Comparison of ENCODE assay signal across 18 cellular contexts in the genomic region with DNA sequence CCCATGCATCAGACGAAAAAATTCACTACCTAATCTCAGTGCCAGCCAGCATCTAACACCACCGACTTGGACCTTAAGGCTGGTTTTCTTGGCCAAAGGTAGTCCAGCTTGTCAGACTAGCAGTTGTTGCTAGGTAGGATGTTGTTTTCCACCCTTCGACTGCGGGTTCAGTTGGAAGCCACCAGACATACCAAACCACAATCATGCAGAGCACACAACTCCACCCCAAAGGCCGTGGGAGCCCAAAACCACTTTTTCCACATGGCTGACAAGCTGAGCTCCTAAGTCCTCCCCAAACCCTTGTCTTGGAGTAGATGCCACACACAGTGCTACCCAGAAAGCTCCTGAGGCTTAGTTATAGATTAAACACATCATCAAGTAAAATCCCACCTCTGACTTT. TPM values are rescaled to one million over a fixed set of nuclear protein-coding genes. Genes with fewer than 3 reads are reported as not detected.
"Had no signal": no experiment of that assay in that cellular context is flagged by ENCODE, and none has a peak within 500 bp of the region (broad histone marks: within the 10 kb centered on the region; RNA-seq: fewer than 3 reads in every experiment).

No MANE protein-coding gene starts in this region.

- H3K9me3 Mint-ChIP-seq: activated naive CD8-positive, alpha-beta T cell treated with anti-CD3 and anti-CD28 coated beads for 36 hours; endodermal cell; stimulated activated naive CD8-positive, alpha-beta T cell treated with anti-CD3 and anti-CD28 coated beads, Interleukin-15, Interleukin-2, amounts not matched to agents 100 ng/mL and 50 ng/mL, for 24 hours had no signal

- H3K4me1 Mint-ChIP-seq: activated naive CD8-positive, alpha-beta T cell treated with anti-CD3 and anti-CD28 coated beads for 36 hours; immature natural killer cell; memory B cell had no signal

- H3K4me1 ChIP-seq: left ventricle myocardium inferior had no signal

- DNase-seq: activated CD4-positive, alpha-beta T cell treated with anti-CD3 and anti-CD28 coated beads, Interleukin-2, amount 50 U/mL, for 48 hours; activated CD4-positive, CD25-positive, alpha-beta regulatory T cell treated with anti-CD3 and anti-CD28 coated beads, Interleukin-2, amount 50 U/mL, for 72 hours; activated gamma-delta T cell; activated naive CD8-positive, alpha-beta T cell treated with anti-CD3 and anti-CD28 coated beads for 36 hours; activated T-cell treated with anti-CD3 and anti-CD28 coated beads, Interleukin-2, amount 50 U/mL, for 4 hours; anterior cingulate cortex; central memory CD4-positive, alpha-beta T cell; endodermal cell; erythroblast; immature natural killer cell; left ventricle myocardium inferior; stimulated activated CD4-positive, alpha-beta T cell treated with anti-CD3 and anti-CD28 coated beads, Interleukin-4, amount 100 ng/mL, for 1 hour; stimulated activated CD8-positive, alpha-beta memory T cell treated with anti-CD3 and anti-CD28 coated beads, Interleukin-4, amount 100 ng/mL, for 48 hours; T-helper 9 cell had no signal

- H3K27me3 Mint-ChIP-seq: activated naive CD8-positive, alpha-beta T cell treated with anti-CD3 and anti-CD28 coated beads for 36 hours; dendritic cell treated with granulocyte-macrophage colony-stimulating factor and Interleukin-4, amounts not matched to agents 40 ng/mL and 50 ng/mL, for 4 days; memory B cell; stimulated activated naive CD8-positive, alpha-beta T cell treated with anti-CD3 and anti-CD28 coated beads, Interleukin-15, Interleukin-2, amounts not matched to agents 100 ng/mL and 50 ng/mL, for 24 hours had no signal

- H3K36me3 Mint-ChIP-seq: activated naive CD8-positive, alpha-beta T cell treated with anti-CD3 and anti-CD28 coated beads for 36 hours; immature natural killer cell; memory B cell had no signal

- H3K27ac ChIP-seq: left ventricle myocardium inferior, thoracic aorta had no signal

- H3K9me3 ChIP-seq: left ventricle myocardium inferior, thoracic aorta had no signal

- H3K4me3 ChIP-seq: left ventricle myocardium inferior, thoracic aorta had no signal

- H3K27ac Mint-ChIP-seq: activated naive CD8-positive, alpha-beta T cell treated with anti-CD3 and anti-CD28 coated beads for 36 hours; dendritic cell treated with granulocyte-macrophage colony-stimulating factor and Interleukin-4, amounts not matched to agents 40 ng/mL and 50 ng/mL, for 4 days; endodermal cell; immature natural killer cell; memory B cell; stimulated activated naive CD8-positive, alpha-beta T cell treated with anti-CD3 and anti-CD28 coated beads, Interleukin-15, Interleukin-2, amounts not matched to agents 100 ng/mL and 50 ng/mL, for 24 hours had no signal

- H3K4me3 Mint-ChIP-seq: activated naive CD8-positive, alpha-beta T cell treated with anti-CD3 and anti-CD28 coated beads for 36 hours; activated T-cell treated with anti-CD3 and anti-CD28 coated beads, Interleukin-2, amount 50 U/mL, for 4 hours; dendritic cell treated with granulocyte-macrophage colony-stimulating factor and Interleukin-4, amounts not matched to agents 40 ng/mL and 50 ng/mL, for 4 days; endodermal cell; immature natural killer cell; memory B cell; stimulated activated naive CD8-positive, alpha-beta T cell treated with anti-CD3 and anti-CD28 coated beads, Interleukin-15, Interleukin-2, amounts not matched to agents 100 ng/mL and 50 ng/mL, for 24 hours had no signal

- ATAC-seq: activated T-cell treated with anti-CD3 and anti-CD28 coated beads, Interleukin-2, amount 50 U/mL, for 4 hours had no signal

RNA-seq across cellular contexts. Expression of a gene that starts 46.8 kb away (rescaled TPM):
- total RNA-seq: activated naive CD8-positive, alpha-beta T cell treated with anti-CD3 and anti-CD28 coated beads for 36 hours had no signal
- polyA plus RNA-seq: immature natural killer cell had no signal
